1 cellular context compared by ENCODE assay signal in the genomic region with DNA sequence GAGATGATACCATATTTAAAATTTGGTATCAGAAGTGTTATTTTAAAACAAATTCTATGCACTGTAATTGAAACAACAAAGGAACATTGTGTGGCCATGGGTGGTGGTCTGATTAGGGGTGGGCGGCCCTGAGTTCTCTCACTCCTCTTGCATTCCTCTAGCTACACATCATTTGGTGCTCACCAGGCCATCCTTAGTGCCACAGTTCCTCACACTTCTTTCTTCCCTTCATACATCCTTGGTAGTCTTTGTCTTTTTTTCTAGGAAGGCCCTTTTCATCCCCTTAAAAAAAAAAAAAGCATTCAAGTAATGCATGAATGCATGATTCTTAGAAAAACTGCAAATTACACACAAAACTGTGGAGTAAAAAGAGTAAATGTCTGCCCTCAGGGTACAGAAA.
TF ChIP-seq lines count a peak whose summit lies in the region.

No MANE protein-coding gene starts in this region.

TF ChIP-seq in GM23338, 12 proteins besides CTCF, POLR2A, EP300 and RAD21 (continued from another document):
- TF ChIP-seq, protein P1, sequence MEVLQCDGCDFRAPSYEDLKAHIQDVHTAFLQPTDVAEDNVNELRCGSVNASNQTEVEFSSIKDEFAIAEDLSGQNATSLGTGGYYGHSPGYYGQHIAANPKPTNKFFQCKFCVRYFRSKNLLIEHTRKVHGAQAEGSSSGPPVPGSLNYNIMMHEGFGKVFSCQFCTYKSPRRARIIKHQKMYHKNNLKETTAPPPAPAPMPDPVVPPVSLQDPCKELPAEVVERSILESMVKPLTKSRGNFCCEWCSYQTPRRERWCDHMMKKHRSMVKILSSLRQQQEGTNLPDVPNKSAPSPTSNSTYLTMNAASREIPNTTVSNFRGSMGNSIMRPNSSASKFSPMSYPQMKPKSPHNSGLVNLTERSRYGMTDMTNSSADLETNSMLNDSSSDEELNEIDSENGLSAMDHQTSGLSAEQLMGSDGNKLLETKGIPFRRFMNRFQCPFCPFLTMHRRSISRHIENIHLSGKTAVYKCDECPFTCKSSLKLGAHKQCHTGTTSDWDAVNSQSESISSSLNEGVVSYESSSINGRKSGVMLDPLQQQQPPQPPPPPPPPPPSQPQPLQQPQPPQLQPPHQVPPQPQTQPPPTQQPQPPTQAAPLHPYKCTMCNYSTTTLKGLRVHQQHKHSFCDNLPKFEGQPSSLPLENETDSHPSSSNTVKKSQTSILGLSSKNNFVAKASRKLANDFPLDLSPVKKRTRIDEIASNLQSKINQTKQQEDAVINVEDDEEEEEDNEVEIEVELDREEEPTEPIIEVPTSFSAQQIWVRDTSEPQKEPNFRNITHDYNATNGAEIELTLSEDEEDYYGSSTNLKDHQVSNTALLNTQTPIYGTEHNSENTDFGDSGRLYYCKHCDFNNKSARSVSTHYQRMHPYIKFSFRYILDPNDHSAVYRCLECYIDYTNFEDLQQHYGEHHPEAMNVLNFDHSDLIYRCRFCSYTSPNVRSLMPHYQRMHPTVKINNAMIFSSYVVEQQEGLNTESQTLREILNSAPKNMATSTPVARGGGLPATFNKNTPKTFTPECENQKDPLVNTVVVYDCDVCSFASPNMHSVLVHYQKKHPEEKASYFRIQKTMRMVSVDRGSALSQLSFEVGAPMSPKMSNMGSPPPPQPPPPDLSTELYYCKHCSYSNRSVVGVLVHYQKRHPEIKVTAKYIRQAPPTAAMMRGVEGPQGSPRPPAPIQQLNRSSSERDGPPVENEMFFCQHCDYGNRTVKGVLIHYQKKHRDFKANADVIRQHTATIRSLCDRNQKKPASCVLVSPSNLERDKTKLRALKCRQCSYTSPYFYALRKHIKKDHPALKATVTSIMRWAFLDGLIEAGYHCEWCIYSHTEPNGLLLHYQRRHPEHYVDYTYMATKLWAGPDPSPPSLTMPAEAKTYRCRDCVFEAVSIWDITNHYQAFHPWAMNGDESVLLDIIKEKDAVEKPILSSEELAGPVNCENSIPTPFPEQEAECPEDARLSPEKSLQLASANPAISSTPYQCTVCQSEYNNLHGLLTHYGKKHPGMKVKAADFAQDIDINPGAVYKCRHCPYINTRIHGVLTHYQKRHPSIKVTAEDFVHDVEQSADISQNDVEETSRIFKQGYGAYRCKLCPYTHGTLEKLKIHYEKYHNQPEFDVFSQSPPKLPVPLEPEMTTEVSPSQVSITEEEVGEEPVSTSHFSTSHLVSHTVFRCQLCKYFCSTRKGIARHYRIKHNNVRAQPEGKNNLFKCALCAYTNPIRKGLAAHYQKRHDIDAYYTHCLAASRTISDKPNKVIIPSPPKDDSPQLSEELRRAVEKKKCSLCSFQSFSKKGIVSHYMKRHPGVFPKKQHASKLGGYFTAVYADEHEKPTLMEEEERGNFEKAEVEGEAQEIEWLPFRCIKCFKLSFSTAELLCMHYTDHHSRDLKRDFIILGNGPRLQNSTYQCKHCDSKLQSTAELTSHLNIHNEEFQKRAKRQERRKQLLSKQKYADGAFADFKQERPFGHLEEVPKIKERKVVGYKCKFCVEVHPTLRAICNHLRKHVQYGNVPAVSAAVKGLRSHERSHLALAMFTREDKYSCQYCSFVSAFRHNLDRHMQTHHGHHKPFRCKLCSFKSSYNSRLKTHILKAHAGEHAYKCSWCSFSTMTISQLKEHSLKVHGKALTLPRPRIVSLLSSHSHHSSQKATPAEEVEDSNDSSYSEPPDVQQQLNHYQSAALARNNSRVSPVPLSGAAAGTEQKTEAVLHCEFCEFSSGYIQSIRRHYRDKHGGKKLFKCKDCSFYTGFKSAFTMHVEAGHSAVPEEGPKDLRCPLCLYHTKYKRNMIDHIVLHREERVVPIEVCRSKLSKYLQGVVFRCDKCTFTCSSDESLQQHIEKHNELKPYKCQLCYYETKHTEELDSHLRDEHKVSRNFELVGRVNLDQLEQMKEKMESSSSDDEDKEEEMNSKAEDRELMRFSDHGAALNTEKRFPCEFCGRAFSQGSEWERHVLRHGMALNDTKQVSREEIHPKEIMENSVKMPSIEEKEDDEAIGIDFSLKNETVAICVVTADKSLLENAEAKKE (CRISPR knock-in tag; IDR thresholded peaks at IDR 0.05), result no peak
- TF ChIP-seq ZNF114 (CRISPR knock-in tag; IDR thresholded peaks at IDR 0.05) (no peak), JUNB (IDR thresholded peaks at IDR 0.05; ENCODE audit: unreplicated experiment) (no peak)
